ENCODE assay signal across 14 cellular contexts in the genomic region with DNA sequence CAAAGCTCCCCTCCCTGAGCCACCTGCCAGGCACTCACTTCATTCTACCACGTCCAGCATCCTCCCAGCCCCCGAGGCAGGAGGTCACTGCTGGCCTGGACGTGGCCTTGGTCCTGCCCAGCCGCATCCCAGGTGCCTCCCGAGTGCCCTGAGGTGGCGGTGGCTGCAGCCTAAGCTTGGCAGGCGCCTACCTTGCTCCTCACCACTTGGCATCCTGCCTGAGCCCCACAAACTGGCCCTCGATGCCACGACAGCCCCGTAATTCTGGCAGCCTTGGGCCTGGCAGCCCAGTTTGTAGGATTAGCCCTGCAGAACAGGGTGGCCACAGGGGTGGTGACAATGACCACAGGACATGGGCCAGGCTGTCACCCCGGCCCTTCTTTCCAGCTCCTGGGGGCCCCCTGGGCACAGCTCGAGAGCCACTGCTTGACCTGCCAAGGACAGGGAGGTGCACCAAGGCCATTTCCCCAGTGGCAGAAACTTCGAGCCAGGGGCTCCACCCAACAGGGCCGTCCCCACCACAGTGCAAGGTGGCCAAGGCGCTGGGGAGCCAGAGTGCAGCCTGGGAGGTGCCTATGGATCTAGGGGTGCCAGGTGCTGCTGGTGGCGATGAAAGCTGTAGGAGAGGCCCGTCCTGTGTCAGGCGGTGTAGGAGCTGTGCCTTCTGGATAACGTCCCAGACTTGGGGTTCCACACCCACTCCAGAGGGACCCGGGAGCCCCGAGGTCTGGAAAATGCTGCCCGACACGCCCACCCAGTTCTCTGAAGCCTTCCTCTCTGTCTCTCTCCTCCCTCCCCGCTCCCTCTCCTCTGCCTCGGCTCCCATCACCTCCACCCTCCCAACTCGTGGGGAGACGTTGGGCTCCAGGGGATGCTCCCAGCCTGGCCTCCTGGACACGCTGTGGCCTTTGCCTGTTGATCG. TPM values are rescaled to one million over a fixed set of nuclear protein-coding genes. Genes with fewer than 3 reads are reported as not detected.
"Had no signal": no experiment of that assay in that cellular context is flagged by ENCODE, and none has a peak within 500 bp of the region (broad histone marks: within the 10 kb centered on the region; RNA-seq: fewer than 3 reads in every experiment).

No MANE protein-coding gene starts in this region.

- H3K27ac ChIP-seq: cardiac muscle cell, colonic mucosa, gastrocnemius medialis, hepatocyte, psoas muscle had no signal

- H3K9me3 ChIP-seq: colonic mucosa, gastrocnemius medialis, mucosa of descending colon, psoas muscle had no signal

- H2AFZ ChIP-seq: hepatocyte had no signal

- ATAC-seq: gastrocnemius medialis; mucosa of descending colon; psoas muscle; stimulated activated naive CD8-positive, alpha-beta T cell treated with anti-CD3 and anti-CD28 coated beads, Interleukin-15, Interleukin-2, amounts not matched to agents 100 U/mL and 50 U/mL, for 24 hours had no signal

- H3K4me2 ChIP-seq: hepatocyte had no signal

- H3K79me2 ChIP-seq: hepatocyte had no signal

- H3K27me3 ChIP-seq: cardiac muscle cell, colonic mucosa, hepatocyte had no signal

- H3K36me3 ChIP-seq: cardiac muscle cell, colonic mucosa, gastrocnemius medialis had no signal

- H3K4me3 ChIP-seq: cardiac muscle cell, colonic mucosa, gastrocnemius medialis, hepatocyte, mucosa of descending colon, psoas muscle had no signal

- H3K4me1 ChIP-seq: colonic mucosa, gastrocnemius medialis, psoas muscle had no signal

- DNase-seq: activated CD4-positive, alpha-beta T cell treated with anti-CD3 and anti-CD28 coated beads for 48 hours; activated naive CD4-positive, alpha-beta T cell treated with anti-CD3 and anti-CD28 coated beads, Interleukin-2, amount 10 ng/mL, durations not matched to agents 7 days and 5 days; colonic mucosa; gastrocnemius medialis; kidney glomerular epithelial cell; natural killer cell; nucleus accumbens; stimulated activated CD4-positive, alpha-beta T cell treated with anti-CD3 and anti-CD28 coated beads, Interleukin-4, amount 100 ng/mL, for 1 hour; stimulated activated CD8-positive, alpha-beta memory T cell treated with anti-CD3 and anti-CD28 coated beads, Interleukin-4, amount 100 ng/mL, for 48 hours; stimulated activated naive CD8-positive, alpha-beta T cell treated with anti-CD3 and anti-CD28 coated beads, Interleukin-15, Interleukin-2, amounts not matched to agents 100 U/mL and 50 U/mL, for 24 hours had no signal

RNA-seq across cellular contexts. Expression of a gene that starts 18.4 kb away (rescaled TPM):
- total RNA-seq: gastrocnemius medialis, natural killer cell had no signal
